ENCODE assay signal across 11 cellular contexts in the genomic region with DNA sequence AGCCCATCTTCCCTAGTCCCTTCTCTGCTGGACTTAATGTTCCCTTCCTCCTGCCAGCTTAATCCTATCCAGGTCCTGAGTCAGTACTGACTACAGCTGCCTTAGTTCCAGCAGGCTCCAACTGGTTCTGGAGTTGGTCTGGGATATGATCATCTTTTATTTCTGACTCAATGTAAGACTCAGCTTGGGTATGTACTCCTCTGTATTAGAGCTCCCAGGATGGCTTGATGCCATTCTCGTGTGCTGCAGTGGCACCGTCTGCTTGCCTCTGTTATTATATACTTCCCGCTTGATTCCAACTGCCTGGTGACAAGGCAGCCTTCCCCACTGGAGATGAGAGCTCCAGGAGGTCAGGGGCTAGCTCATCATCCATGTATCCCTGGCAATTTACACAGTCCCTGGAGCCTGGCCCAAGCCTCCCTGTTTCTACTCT.
DNase-seq lines count a peak whose midpoint lies in the region; ATAC-seq and TF ChIP-seq lines count a peak whose summit lies in the region.
"Had no signal": no experiment of that assay in that cellular context is flagged by ENCODE, and none has a peak within 500 bp of the region (broad histone marks: within the 10 kb centered on the region; RNA-seq: fewer than 3 reads in every experiment).

No MANE protein-coding gene starts in this region.

- H3K9me3 ChIP-seq in muscle layer of colon (ENCODE audit: low read length): no peaks in the 10 kb centered on the region
- no peaks in the 10 kb centered on the region for H3K9me3 ChIP-seq in upper lobe of left lung
- H3K9me3 ChIP-seq in OCI-LY7 (ENCODE audit: low read length): no peaks in the 10 kb centered on the region
- H3K9me3 ChIP-seq: colonic mucosa had no signal

- peak; percentile 95 for ATAC-seq in esophagus mucosa
- ATAC-seq in upper lobe of left lung (ENCODE audit: low FRiP score in 2 of 2): peak; percentile 74 to 93
- no peak for ATAC-seq in GM21786 (IDR thresholded peaks at IDR 0.05; ENCODE audit: unreplicated experiment)
- ATAC-seq: activated CD4-positive, CD25-positive, alpha-beta regulatory T cell treated with anti-CD3 and anti-CD28 coated beads, Interleukin-2, amount 50 U/mL, for 24 hours; natural killer cell had no signal

- no TSS peak for BruUV-seq in OCI-LY7 (replicated peaks; lab: Mats Ljungman, UMichigan)

- no peak for TF ChIP-seq EP300 in upper lobe of left lung (IDR thresholded peaks at IDR 0.05)

- no peaks in the 10 kb centered on the region for H3K79me2 ChIP-seq in OCI-LY7 (ENCODE audit: insufficient read depth, low read depth, low read length)

- H3K9ac ChIP-seq in muscle layer of colon (ENCODE audit: low read length): no peak overlapping the region

- DNase-seq in NCI-H2227 treated with DMSO at 0.1 percent for 48 hours (lab: John Stamatoyannopoulos, UW): peak; percentile 96
- no peak for DNase-seq in upper lobe of left lung
- no peak for DNase-seq in glomerular visceral epithelial cell (ENCODE audit: extremely low spot score)
- no peak for DNase-seq in OCI-LY7 (ENCODE audit: low spot score)
- DNase-seq: colonic mucosa, natural killer cell, SIG-M5 had no signal

- H3K27me3 ChIP-seq in muscle layer of colon (ENCODE audit: control insufficient read depth in 1 of 2, insufficient read depth in 2 of 2, low read length in 2 of 2): no peaks in the 10 kb centered on the region
- no peaks in the 10 kb centered on the region for H3K27me3 ChIP-seq in upper lobe of left lung
- H3K27me3 ChIP-seq: colonic mucosa had no signal

- intact Hi-C loops in OCI-LY7 (cut with micrococcal nuclease; ENCODE audit: unreplicated experiment): no loop called here

- TF ChIP-seq POLR2A in upper lobe of left lung (IDR thresholded peaks at IDR 0.05): no peak

- H3K4me2 ChIP-seq in OCI-LY7 (ENCODE audit: low read length): no peak overlapping the region

- H3K4me3 ChIP-seq in muscle layer of colon (ENCODE audit: low read depth in 1 of 2, low read length in 2 of 2): no peak overlapping the region
- H3K4me3 ChIP-seq in upper lobe of left lung: no peak overlapping the region
- H3K4me3 ChIP-seq in OCI-LY7 (ENCODE audit: low read depth, low read length, poor library complexity, severe bottlenecking): no peak overlapping the region
- H3K4me3 ChIP-seq: colonic mucosa had no signal

- H3K27ac ChIP-seq in muscle layer of colon (ENCODE audit: low read depth, low read length) (peak overlapping the region; percentile 31), upper lobe of left lung (no peak overlapping the region), OCI-LY7 (ENCODE audit: low read depth, low read length, poor library complexity, severe bottlenecking) (no peak overlapping the region)
- H3K27ac ChIP-seq: colonic mucosa had no signal

- POLR2A ChIA-PET in OCI-LY7 (lab: Charles Lee): interaction anchor here (0.7 kb wide), 1 partner anchor 12 kb away, joined by 3 read pairs; no protein-coding TSS in a partner anchor

- H3K36me3 ChIP-seq in muscle layer of colon (ENCODE audit: insufficient read depth, low read length): no peaks in the 10 kb centered on the region
- H3K36me3 ChIP-seq in upper lobe of left lung: no peaks in the 10 kb centered on the region
- no peaks in the 10 kb centered on the region for H3K36me3 ChIP-seq in OCI-LY7 (ENCODE audit: insufficient read depth, low read length)
- H3K36me3 ChIP-seq: colonic mucosa had no signal

- no peaks in the 10 kb centered on the region for H3K9me2 ChIP-seq in OCI-LY7 (ENCODE audit: insufficient read depth, low read length)

- no peak overlapping the region for H2AFZ ChIP-seq in OCI-LY7 (ENCODE audit: low read length)

- no peak for TF ChIP-seq CTCF in upper lobe of left lung (IDR thresholded peaks at IDR 0.05)
- no peak for TF ChIP-seq CTCF in OCI-LY7 (conservative IDR thresholded peaks at IDR 0.05; ENCODE audit: low read length)

- peaks cover 9% of the 10 kb centered on the region for H3K4me1 ChIP-seq in muscle layer of colon (ENCODE audit: insufficient read depth, low read length)
- H3K4me1 ChIP-seq in upper lobe of left lung: no peaks in the 10 kb centered on the region
- no peaks in the 10 kb centered on the region for H3K4me1 ChIP-seq in OCI-LY7 (ENCODE audit: insufficient read depth, low read length, poor library complexity, severe bottlenecking)
- H3K4me1 ChIP-seq: colonic mucosa had no signal

- no peaks in the 10 kb centered on the region for H4K20me1 ChIP-seq in OCI-LY7 (ENCODE audit: insufficient read depth, low read length)

- 78 to 92% methylated on average over 3 of the region's 3 CpGs for WGBS in upper lobe of left lung, 2 donors

- CTCF ChIA-PET in OCI-LY7 (lab: Charles Lee; ENCODE audit: unreplicated experiment): no interaction called here
